ENCODE assay signal across 13 cellular contexts in genomic region chr9:130073373-130073772, GRCh38. TPM values are rescaled to one million over a fixed set of nuclear protein-coding genes. Genes with fewer than 3 reads are reported as not detected.
DNase-seq lines count a peak whose midpoint lies in the region; ATAC-seq, FAIRE-seq and TF ChIP-seq lines count a peak whose summit lies in the region.
"Had no signal": no experiment of that assay in that cellular context is flagged by ENCODE, and none has a peak within 500 bp of the region (broad histone marks: within the 10 kb centered on the region; RNA-seq: fewer than 3 reads in every experiment).

No MANE protein-coding gene starts in this region.

- no peaks in the 10 kb centered on the region for H3K27me3 ChIP-seq in BLaER1 treated with 17β-estradiol and CSF1 and Interleukin-3, amounts not matched to agents 10 nM and 100 nM
- H3K27me3 ChIP-seq in fibroblast of lung (ENCODE audit: control insufficient read depth, insufficient read depth, low read length) = no peaks in the 10 kb centered on the region
- H3K27me3 ChIP-seq: breast epithelium had no signal

- peaks cover 17% of the 10 kb centered on the region for H3K79me2 ChIP-seq in fibroblast of lung (ENCODE audit: control insufficient read depth, insufficient read depth, low read length)

- peak overlapping the region in 4 of 11 experiments; percentile 26 to 75 (median 69); a peak in 7 of 22 replicates for H3K9ac ChIP-seq in BLaER1 treated with 17β-estradiol and CSF1 and Interleukin-3, amounts not matched to agents 10 nM and 100 nM
- no peak overlapping the region for H3K9ac ChIP-seq in fibroblast of lung (ENCODE audit: insufficient read depth, low read length)

- no peak overlapping the region for H2AFZ ChIP-seq in fibroblast of lung (ENCODE audit: low read length)

- 0 out of 20 replicates have a peak overlapping the region, but pooled peaks of 1 of the 10 experiments have one; percentile 5 for H3K4me3 ChIP-seq in BLaER1 treated with 17β-estradiol and CSF1 and Interleukin-3, amounts not matched to agents 10 nM and 100 nM
- no peak overlapping the region for H3K4me3 ChIP-seq in fibroblast of lung (replicated peaks in 1 of 4; ENCODE audit: control extremely low read depth in 1 of 4, insufficient read depth in 1 of 4, low read depth in 3 of 4, low read length in 4 of 4)
- H3K4me3 ChIP-seq: breast epithelium had no signal

- peaks cover 0 to 71% (median 1%) of the 10 kb centered on the region in 11 experiments; a peak in 10 of 22 replicates for H4K20me1 ChIP-seq in BLaER1 treated with 17β-estradiol and CSF1 and Interleukin-3, amounts not matched to agents 10 nM and 100 nM
- H4K20me1 ChIP-seq in fibroblast of lung (ENCODE audit: control insufficient read depth, extremely low read depth, insufficient read depth, low read length) = no peaks in the 10 kb centered on the region

- peak overlapping the region in 9 of 11 experiments; percentile 18 to 90 (median 64); a peak in 18 of 22 replicates for H3K27ac ChIP-seq in BLaER1 treated with 17β-estradiol and CSF1 and Interleukin-3, amounts not matched to agents 10 nM and 100 nM
- H3K27ac ChIP-seq in fibroblast of lung (ENCODE audit: insufficient read depth, low read length) = no peak overlapping the region
- H3K27ac ChIP-seq: breast epithelium had no signal

- DNase-seq in RCC 7860 (ENCODE audit: low spot score) = peak; percentile 17
- DNase-seq in fibroblast of lung (ENCODE audit: low read depth in 2 of 2) = peak; percentile 36 to 66
- peak; percentile 33 for DNase-seq in myocyte (ENCODE audit: low read depth)
- no peak for DNase-seq in posterior vena cava (ENCODE audit: low spot score)
- no peak for DNase-seq in NCI-H1092 (lab: John Stamatoyannopoulos, UW)
- no peak for DNase-seq in activated naive CD4-positive, alpha-beta T cell treated with Interleukin-2 at 50 U/mL for 16 hours
- DNase-seq: Karpas-422; naive thymus-derived CD8-positive, alpha-beta T cell; NCI-H510A treated with DMSO at 0.1 percent for 48 hours; SW 1271 had no signal

- no peak for FAIRE-seq in RCC 7860 (lab: Jason Lieb, UNC)

- TF ChIP-seq CTCF in fibroblast of lung (conservative IDR thresholded peaks at IDR 0.05 in 1 of 2, IDR thresholded peaks at IDR 0.05 in 1 of 2; ENCODE audit: low read depth in 1 of 2, low read length in 2 of 2) = no peak

- intact Hi-C loops in posterior vena cava (cut with DNase I) = no loop called here

- H3K36me3 ChIP-seq in BLaER1 treated with 17β-estradiol and CSF1 and Interleukin-3, amounts not matched to agents 10 nM and 100 nM = peaks cover 25 to 39% (median 32%) of the 10 kb centered on the region in 11 experiments
- peaks cover 5% of the 10 kb centered on the region for H3K36me3 ChIP-seq in fibroblast of lung (ENCODE audit: control insufficient read depth, insufficient read depth, low read length)
- H3K36me3 ChIP-seq: breast epithelium had no signal

- peaks cover 16 to 77% (median 60%) of the 10 kb centered on the region in 10 experiments for H3K4me1 ChIP-seq in BLaER1 treated with 17β-estradiol and CSF1 and Interleukin-3, amounts not matched to agents 10 nM and 100 nM
- no peaks in the 10 kb centered on the region for H3K4me1 ChIP-seq in fibroblast of lung (ENCODE audit: control insufficient read depth, extremely low read depth, insufficient read depth, low read length)
- H3K4me1 ChIP-seq: breast epithelium had no signal

- no peak for ATAC-seq in GM21786 (IDR thresholded peaks at IDR 0.05; ENCODE audit: unreplicated experiment)
- ATAC-seq: naive thymus-derived CD8-positive, alpha-beta T cell had no signal

- no peaks in the 10 kb centered on the region for H3K9me3 ChIP-seq in BLaER1 treated with 17β-estradiol and CSF1 and Interleukin-3, amounts not matched to agents 10 nM and 100 nM (replicated peaks in 1 of 11)
- no peaks in the 10 kb centered on the region for H3K9me3 ChIP-seq in fibroblast of lung (ENCODE audit: control insufficient read depth, insufficient read depth, low read depth, low read length)
- H3K9me3 ChIP-seq: breast epithelium had no signal

- H3K4me2 ChIP-seq in BLaER1 treated with 17β-estradiol and CSF1 and Interleukin-3, amounts not matched to agents 10 nM and 100 nM = peak overlapping the region in 9 of 11 experiments; percentile 11 to 85 (median 63); a peak in 18 of 22 replicates
- H3K4me2 ChIP-seq in fibroblast of lung (ENCODE audit: extremely low read depth, insufficient read depth, low read length) = no peak overlapping the region

RNA-seq across cellular contexts. Expression of gene GPR107, which starts 19.7 kb away (rescaled TPM):
- total RNA-seq in fibroblast of lung (19.8 and 27.6 TPM in 2 replicates), myocyte (23.4 and 27.2 TPM in 2 replicates), posterior vena cava (10 to 100 TPM; 38.3 to 38.9 TPM)
- polyA plus RNA-seq in fibroblast of lung = 35.0 and 43.5 TPM in 2 replicates
- 27.9 and 37.2 TPM in 2 replicates for polyA plus RNA-seq in fibroblast of lung (2012)
- 22.3 TPM in 2 replicates for polyA minus RNA-seq in fibroblast of lung (ENCODE audit: low replicate concordance)
- 37.8 TPM for polyA plus RNA-seq in myocyte (2012)

RNA-seq across cellular contexts. Expression of gene FNBP1, which starts 30.4 kb away (rescaled TPM):
- total RNA-seq in fibroblast of lung = 33.6 and 44.3 TPM in 2 replicates
- 20.8 and 21.9 TPM in 2 replicates for polyA plus RNA-seq in fibroblast of lung
- polyA plus RNA-seq in fibroblast of lung (2012) = 23.5 and 25.9 TPM in 2 replicates
- 15.5 and 18.9 TPM in 2 replicates for polyA minus RNA-seq in fibroblast of lung (ENCODE audit: low replicate concordance)
- total RNA-seq in myocyte = 18.2 and 25.3 TPM in 2 replicates
- polyA plus RNA-seq in myocyte (2012) = 19.2 TPM
- total RNA-seq in posterior vena cava = 100 to 1,000 TPM; 116 to 165 TPM

Comparison
In these comparisons a context has a peak if more than half of its experiments do, and no peak if none do; other contexts are left out.
1. DNase-seq: peak in RCC 7860 (single experiment), fibroblast of lung (2 of 2) and myocyte (single experiment); none in posterior vena cava (single experiment), NCI-H1092 (single experiment) and activated naive CD4-positive, alpha-beta T cell treated with Interleukin-2 at 50 U/mL for 16 hours (single experiment).